8 cellular contexts compared by ENCODE assay signal in the genomic region with DNA sequence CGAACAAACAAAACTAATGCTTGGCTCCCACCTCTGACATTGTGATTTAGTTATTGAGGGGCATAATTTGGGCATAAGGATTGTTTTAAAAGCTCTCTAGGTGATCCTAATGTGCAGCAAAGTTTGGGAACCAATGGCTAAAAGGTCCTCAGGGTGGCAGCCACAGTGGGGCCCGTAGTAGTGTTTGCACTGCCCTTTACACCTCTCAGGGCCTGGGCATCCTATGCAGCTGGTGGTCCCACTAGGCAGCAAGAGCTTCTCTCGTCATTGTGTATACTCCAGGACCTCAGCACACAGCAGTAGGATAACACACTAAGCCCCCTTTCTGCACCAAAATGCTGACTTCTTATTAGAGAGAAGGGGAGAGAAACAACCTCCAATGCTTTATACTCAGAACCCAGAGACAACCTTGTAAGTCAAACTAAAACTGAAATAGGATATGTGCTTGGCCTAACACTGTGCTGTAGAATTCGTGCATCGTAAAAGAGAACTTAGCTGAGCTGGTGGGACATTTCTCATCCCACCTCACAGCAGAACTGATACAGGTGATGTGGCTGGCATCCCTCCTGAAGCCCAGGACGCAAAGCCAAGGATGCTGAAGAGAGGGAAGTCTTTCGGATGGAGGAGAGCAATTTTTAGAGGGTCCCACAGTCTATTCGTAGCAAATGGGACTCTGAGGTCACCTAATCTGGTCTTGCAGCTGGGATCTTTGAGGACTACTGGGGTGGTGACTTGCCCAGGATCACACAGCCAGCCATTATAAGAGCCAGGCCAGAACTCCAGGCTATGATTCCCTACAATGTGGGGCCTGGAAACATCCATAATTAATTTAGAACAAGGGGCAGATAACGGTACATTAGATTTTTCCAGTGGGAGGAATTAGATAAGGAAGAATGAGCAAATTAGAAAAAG. TPM values are rescaled to one million over a fixed set of nuclear protein-coding genes. Genes with fewer than 3 reads are reported as not detected.
DNase-seq lines count a peak whose midpoint lies in the region; ATAC-seq and TF ChIP-seq lines count a peak whose summit lies in the region.

No MANE protein-coding gene starts in this region.

- peaks cover 3 to 68% (median 35%) of the 10 kb centered on the region in 4 donors for H3K4me1 ChIP-seq in tibial artery

- intact Hi-C loops in tibial artery (cut with DNase I; ENCODE audit: low total_unique reads): no loop called here

- H3K27me3 ChIP-seq in GM06990 (replicated peaks; ENCODE audit: control insufficient read depth, insufficient read depth, low read length) (no peaks in the 10 kb centered on the region), tibial artery (no peaks in the 10 kb centered on the region)

- no peaks in the 10 kb centered on the region for H3K9me3 ChIP-seq in tibial artery

- H3K36me3 ChIP-seq in GM06990 (ENCODE audit: control insufficient read depth, insufficient read depth, low read length) (peaks cover 2% of the 10 kb centered on the region; the same call in 1 of the 2 replicates), tibial artery (no peaks in the 10 kb centered on the region)

- peak overlapping the region; percentile 94 for H3K4me3 ChIP-seq in GM06990 (replicated peaks; ENCODE audit: low read depth, low read length)
- peak overlapping the region; percentile 68 to 77 for H3K4me3 ChIP-seq in tibial artery

- H3K9me3 Mint-ChIP-seq in activated naive CD4-positive, alpha-beta T cell treated with anti-CD3 and anti-CD28 coated beads, Interleukin-2, amount 50 U/mL, for 72 hours: no peaks in the 10 kb centered on the region

- TF ChIP-seq CTCF in GM06990 (IDR thresholded peaks at IDR 0.05; ENCODE audit: insufficient read depth, low read length, poor library complexity, severe bottlenecking): no peak
- no peak for TF ChIP-seq CTCF in tibial artery (IDR thresholded peaks at IDR 0.05)

- H3K36me3 Mint-ChIP-seq in activated naive CD4-positive, alpha-beta T cell treated with anti-CD3 and anti-CD28 coated beads, Interleukin-2, amount 50 U/mL, for 72 hours: peaks cover 7 to 17% of the 10 kb centered on the region in 2 donors

- H3K27ac Mint-ChIP-seq in activated naive CD4-positive, alpha-beta T cell treated with anti-CD3 and anti-CD28 coated beads, Interleukin-2, amount 50 U/mL, for 72 hours: peak overlapping the region; percentile 86 to 96

- DNase-seq in GM06990 (ENCODE audit: extremely low read depth, insufficient read length) (no peak), left kidney (ENCODE audit: low read depth, low spot score) (peak; percentile 28), tibial artery (no peak), kidney glomerular epithelial cell (lab: John Stamatoyannopoulos, UW) (no peak), GM19238 (ENCODE audit: insufficient read length, low spot score) (no peak)
- DNase-seq in activated naive CD4-positive, alpha-beta T cell treated with anti-CD3 and anti-CD28 coated beads, Interleukin-2, amount 50 U/mL, for 72 hours (ENCODE audit: low spot score in 2 of 2): no peak
- no peak for DNase-seq in effector CD4-positive, alpha-beta T cell

- peak; percentile 43 for ATAC-seq in HG02885 (IDR thresholded peaks at IDR 0.05; ENCODE audit: poor library complexity, unreplicated experiment)
- peak in 1 of 2 donors; percentile 34 for ATAC-seq in activated naive CD4-positive, alpha-beta T cell treated with anti-CD3 and anti-CD28 coated beads, Interleukin-2, amount 50 U/mL, for 72 hours

- H3K27ac ChIP-seq in tibial artery: peak overlapping the region; percentile 77 to 87

RNA-seq across cellular contexts. Expression of gene GLRX, which starts 1.2 kb away (rescaled TPM):
- 10 to 100 TPM; 28.4 to 48.4 TPM for total RNA-seq in activated naive CD4-positive, alpha-beta T cell treated with anti-CD3 and anti-CD28 coated beads, Interleukin-2, amount 50 U/mL, for 72 hours
